Comparison of ENCODE assay signal across 9 cellular contexts in genomic region chr1:31666290-31666963, GRCh38.
DNase-seq lines count a peak whose midpoint lies in the region; ATAC-seq and TF ChIP-seq lines count a peak whose summit lies in the region.
"Had no signal": no experiment of that assay in that cellular context is flagged by ENCODE, and none has a peak within 500 bp of the region (broad histone marks: within the 10 kb centered on the region; RNA-seq: fewer than 3 reads in every experiment).

No MANE protein-coding gene starts in this region.

- DNase-seq in NCI-H146 (lab: John Stamatoyannopoulos, UW) (peak; percentile 41), NCI-H146 treated with DMSO at 0.1 percent for 48 hours (lab: John Stamatoyannopoulos, UW; ENCODE audit: unreplicated experiment) (no peak), anterior cingulate cortex (lab: John Stamatoyannopoulos, UW) (peak in 34 of 58 donors; percentile 10 to 77 (median 42)), kidney tubule cell (ENCODE audit: low spot score) (peak; percentile 85), tibial artery (no peak), medulla oblongata (ENCODE audit: extremely low spot score) (no peak), KG1 (lab: John Stamatoyannopoulos, UW) (no peak)
- DNase-seq: activated gamma-delta T cell had no signal

- intact Hi-C loops in tibial artery (cut with DNase I; ENCODE audit: low total_unique reads): loop anchor here (10.0 kb wide), 2 partner anchors 298 to 408 kb away; partner anchors contain the start of gene TMEM39B

- TF ChIP-seq CTCF in tibial artery (IDR thresholded peaks at IDR 0.05): no peak

- peak overlapping the region; percentile 34 to 49 for H3K27ac ChIP-seq in tibial artery

- H3K9me3 ChIP-seq in tibial artery: no peaks in the 10 kb centered on the region

- ATAC-seq in GM18907 (IDR thresholded peaks at IDR 0.05; ENCODE audit: unreplicated experiment): no peak

- H3K27me3 ChIP-seq in tibial artery: no peaks in the 10 kb centered on the region

- no peak overlapping the region for H3K4me3 ChIP-seq in tibial artery

- peaks cover 0 to 45% (median 0%) of the 10 kb centered on the region in 3 donors for H3K36me3 ChIP-seq in tibial artery

- H3K4me1 ChIP-seq in tibial artery: peaks cover 8 to 58% (median 46%) of the 10 kb centered on the region in 4 donors

Comparison
In these comparisons a context has a peak if more than half of its experiments do, and no peak if none do; other contexts are left out.
1. DNase-seq: peak in NCI-H146 (single experiment), anterior cingulate cortex (34 of 58) and kidney tubule cell (single experiment); none in NCI-H146 treated with DMSO at 0.1 percent for 48 hours (single experiment), tibial artery (0 of 2), medulla oblongata (single experiment) and KG1 (single experiment).